In the genomic region with DNA sequence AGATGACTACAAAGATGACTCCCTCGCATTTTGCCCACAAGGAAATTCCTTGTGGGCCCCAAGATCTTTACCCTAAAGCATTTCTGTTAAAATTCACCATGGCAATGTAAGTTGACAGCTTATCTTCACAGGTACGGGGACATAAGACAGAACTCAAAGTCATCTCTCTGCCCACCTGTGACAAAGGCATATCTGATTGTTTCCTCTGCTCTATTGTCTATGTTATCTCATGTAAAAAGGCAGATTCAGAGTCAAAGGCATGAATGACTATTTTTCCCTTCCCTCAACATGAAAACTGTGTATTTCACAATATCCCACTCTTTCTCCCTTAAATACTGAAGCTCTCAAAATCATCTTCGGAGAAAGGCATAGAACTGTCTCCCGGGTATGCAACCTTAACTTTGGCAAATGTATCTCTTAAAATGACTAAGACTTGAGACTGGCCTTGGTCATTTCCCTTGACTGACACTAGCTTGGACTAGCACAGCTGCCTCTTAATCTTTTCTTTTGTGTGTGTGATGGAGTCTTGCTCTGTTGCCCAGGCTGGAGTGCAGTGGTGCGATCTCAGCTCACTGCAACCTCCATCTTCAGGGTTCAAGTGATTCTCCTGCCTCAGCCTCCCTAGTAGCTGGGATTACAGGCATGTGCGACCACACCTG, we compare ENCODE assay signal across 1 cellular context.
A peak's percentile ranks its signal among the peaks of the same experiment; 100 is the strongest.
TF ChIP-seq lines count a peak whose summit lies in the region.

No MANE protein-coding gene starts in this region.

TF ChIP-seq in IMR-90, 13 proteins besides CTCF, POLR2A, EP300 and RAD21:
- no peak for TF ChIP-seq BHLHE40 (IDR thresholded peaks at IDR 0.05; ENCODE audit: low read depth, low read length)
- TF ChIP-seq NFE2L2 (IDR thresholded peaks at IDR 0.05; ENCODE audit: low read depth, low read length), result no peak
- no peak for TF ChIP-seq MAFK (IDR thresholded peaks at IDR 0.05; ENCODE audit: low read depth, low read length)
- TF ChIP-seq CEBPB (IDR thresholded peaks at IDR 0.05; ENCODE audit: low read depth, low read length), result peak; percentile 87
- no peak for TF ChIP-seq CHD1 (IDR thresholded peaks at IDR 0.05; ENCODE audit: low read depth, low read length)
- no peak for TF ChIP-seq FOS (IDR thresholded peaks at IDR 0.05; ENCODE audit: low read depth, low read length)
- TF ChIP-seq, protein P1, sequence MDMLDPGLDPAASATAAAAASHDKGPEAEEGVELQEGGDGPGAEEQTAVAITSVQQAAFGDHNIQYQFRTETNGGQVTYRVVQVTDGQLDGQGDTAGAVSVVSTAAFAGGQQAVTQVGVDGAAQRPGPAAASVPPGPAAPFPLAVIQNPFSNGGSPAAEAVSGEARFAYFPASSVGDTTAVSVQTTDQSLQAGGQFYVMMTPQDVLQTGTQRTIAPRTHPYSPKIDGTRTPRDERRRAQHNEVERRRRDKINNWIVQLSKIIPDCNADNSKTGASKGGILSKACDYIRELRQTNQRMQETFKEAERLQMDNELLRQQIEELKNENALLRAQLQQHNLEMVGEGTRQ (IDR thresholded peaks at IDR 0.05; ENCODE audit: low read depth, low read length), result no peak
